ENCODE assay signal across 1 cellular context in genomic region chr11:73760066-73760679, GRCh38.
TF ChIP-seq lines count a peak whose summit lies in the region.

No MANE protein-coding gene starts in this region.

TF ChIP-seq in liver, 16 proteins besides CTCF, POLR2A, EP300 and RAD21 (continued from another document):
- TF ChIP-seq RXRA (IDR thresholded peaks at IDR 0.05) = no peak
TF ChIP-seq in liver: peak in this region for 0.
